ENCODE assay signal across 23 cellular contexts in the genomic region with DNA sequence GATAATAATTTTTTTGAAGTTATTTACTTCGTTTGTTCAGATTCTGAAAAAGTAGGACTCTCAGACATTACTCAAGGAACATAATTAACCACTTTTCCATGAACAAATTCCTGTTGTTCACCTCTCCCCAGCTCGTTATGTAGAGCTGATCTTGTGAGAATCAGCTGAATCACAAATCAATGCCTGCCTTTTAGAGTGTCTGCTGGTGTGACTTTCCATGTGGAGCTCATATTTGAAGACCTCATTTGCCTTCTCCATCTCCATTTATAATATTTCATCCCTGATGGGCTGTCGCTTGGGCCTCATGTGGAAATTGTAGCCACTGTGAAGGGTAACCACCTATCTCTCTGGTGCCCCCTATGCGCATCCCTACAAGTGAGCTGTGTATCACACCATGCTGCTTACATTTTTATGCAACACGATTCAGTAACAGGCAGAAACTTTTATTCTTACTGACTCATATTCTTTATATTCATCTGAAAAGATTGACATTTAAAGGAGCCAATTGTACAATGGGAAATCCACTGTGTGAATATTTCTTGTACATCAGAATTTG.
DNase-seq lines count a peak whose midpoint lies in the region; TF ChIP-seq lines count a peak whose summit lies in the region.
"Had no signal": no experiment of that assay in that cellular context is flagged by ENCODE, and none has a peak within 500 bp of the region (broad histone marks: within the 10 kb centered on the region; RNA-seq: fewer than 3 reads in every experiment).

No MANE protein-coding gene starts in this region.

- peak; percentile 30; the same call in 1 of the 2 replicates for TF ChIP-seq CTCF in AG04450 (IDR thresholded peaks at IDR 0.05; ENCODE audit: low read depth, low read length)
- TF ChIP-seq CTCF in endodermal cell (conservative IDR thresholded peaks at IDR 0.05) = peak; percentile 59
- no peak for TF ChIP-seq CTCF in MM.1S (IDR thresholded peaks at IDR 0.05; ENCODE audit: low read length)

- no peak overlapping the region for H3K4me3 Mint-ChIP-seq in endodermal cell
- H3K4me3 Mint-ChIP-seq: activated CD4-positive, alpha-beta memory T cell treated with anti-CD3 and anti-CD28 coated beads for 36 hours; activated naive CD4-positive, alpha-beta T cell treated with anti-CD3 and anti-CD28 coated beads for 36 hours; stimulated activated memory B cell treated with anti-CD40 and anti-IgM and Interleukin-4, amounts not matched to agents 10 μg/mL and 1 μg/mL and 100 μg/mL, for 72 hours; T-helper 1 cell treated with Interleukin-12 subunit alpha and Interleukin-12 subunit beta and Interleukin-4 antibody, amounts not matched to agents 30 μg/mL and 1 μg/mL, for 36 hours had no signal

- POLR2A ChIA-PET in AG04450 (lab: Yijun Ruan, JAX) = no interaction called here

- WGBS in endodermal cell (ENCODE audit: insufficient coverage in 1 of 2, insufficient read length in 1 of 2), 2 experiments = 87 to 89% methylated on average over 3 to 5 of the region's 5 CpGs

- no peaks in the 10 kb centered on the region for H3K9me2 ChIP-seq in MM.1S (replicated peaks; ENCODE audit: insufficient read depth, low read length)

- H3K4me1 ChIP-seq in endodermal cell (ENCODE audit: control insufficient read depth, insufficient read depth, low read length) (no peaks in the 10 kb centered on the region), MM.1S (ENCODE audit: low read length) (no peaks in the 10 kb centered on the region)

- no peak overlapping the region for H3K4me2 ChIP-seq in MM.1S (ENCODE audit: low read depth, low read length)
- H3K4me2 ChIP-seq: hepatocyte had no signal

- no peak overlapping the region for H2AFZ ChIP-seq in MM.1S (ENCODE audit: low read length)
- H2AFZ ChIP-seq: hepatocyte had no signal

- no peak overlapping the region for H3K27ac Mint-ChIP-seq in endodermal cell
- H3K27ac Mint-ChIP-seq: activated CD4-positive, alpha-beta memory T cell treated with anti-CD3 and anti-CD28 coated beads for 36 hours; activated naive CD4-positive, alpha-beta T cell treated with anti-CD3 and anti-CD28 coated beads for 36 hours; stimulated activated memory B cell treated with anti-CD40 and anti-IgM and Interleukin-4, amounts not matched to agents 10 μg/mL and 1 μg/mL and 100 μg/mL, for 72 hours; T-helper 1 cell treated with Interleukin-12 subunit alpha and Interleukin-12 subunit beta and Interleukin-4 antibody, amounts not matched to agents 30 μg/mL and 1 μg/mL, for 36 hours had no signal

- H3K27ac ChIP-seq in AG04450 (ENCODE audit: low read depth, low read length) (no peak overlapping the region), endodermal cell (ENCODE audit: low read depth, low read length) (no peak overlapping the region), MM.1S (ENCODE audit: low read length) (no peak overlapping the region)
- H3K27ac ChIP-seq: hepatocyte, thyroid gland, VCaP had no signal

- H3F3A ChIP-seq in MM.1S (ENCODE audit: insufficient read depth, low read length) = no peaks in the 10 kb centered on the region

- H3K79me2 ChIP-seq in MM.1S (ENCODE audit: low read length) = no peaks in the 10 kb centered on the region
- H3K79me2 ChIP-seq: hepatocyte had no signal

- no peaks in the 10 kb centered on the region for H3K9me3 Mint-ChIP-seq in endodermal cell
- H3K9me3 Mint-ChIP-seq: activated CD4-positive, alpha-beta memory T cell treated with anti-CD3 and anti-CD28 coated beads for 36 hours; activated naive CD4-positive, alpha-beta T cell treated with anti-CD3 and anti-CD28 coated beads for 36 hours; stimulated activated memory B cell treated with anti-CD40 and anti-IgM and Interleukin-4, amounts not matched to agents 10 μg/mL and 1 μg/mL and 100 μg/mL, for 72 hours; T-helper 1 cell treated with Interleukin-12 subunit alpha and Interleukin-12 subunit beta and Interleukin-4 antibody, amounts not matched to agents 30 μg/mL and 1 μg/mL, for 36 hours had no signal

- H3K4me3 ChIP-seq in AG04450 (ENCODE audit: low read depth, low read length) = no peak overlapping the region
- H3K4me3 ChIP-seq in H7 (ENCODE audit: insufficient read depth, low read depth, low read length) = no peak overlapping the region
- H3K4me3 ChIP-seq in endodermal cell (ENCODE audit: low read length) = no peak overlapping the region
- H3K4me3 ChIP-seq in MM.1S (ENCODE audit: low read length) = no peak overlapping the region
- H3K4me3 ChIP-seq: hepatocyte, thyroid gland had no signal

- CTCF ChIA-PET in AG04450 (lab: Charles Lee) = interaction anchor here (0.6 kb wide), 1 partner anchor 232 kb away, joined by 4 read pairs; no protein-coding TSS in a partner anchor

- H3K36me3 ChIP-seq in H7 (replicated peaks; ENCODE audit: control insufficient read depth, insufficient read depth, low read length) (no peaks in the 10 kb centered on the region), endodermal cell (ENCODE audit: control insufficient read depth, insufficient read depth, low read length) (no peaks in the 10 kb centered on the region), MM.1S (replicated peaks; ENCODE audit: insufficient read depth, low read length) (no peaks in the 10 kb centered on the region)
- H3K36me3 ChIP-seq: thyroid gland had no signal

- H3K9ac ChIP-seq in endodermal cell (ENCODE audit: extremely low read depth, low read length, poor library complexity, severe bottlenecking) (no peak overlapping the region), MM.1S (ENCODE audit: low read length) (no peak overlapping the region)

- H3K9me3 ChIP-seq in AG04450 (ENCODE audit: control insufficient read depth, insufficient read depth, low read length) = no peaks in the 10 kb centered on the region
- no peaks in the 10 kb centered on the region for H3K9me3 ChIP-seq in endodermal cell (ENCODE audit: control insufficient read depth, low read length)
- no peaks in the 10 kb centered on the region for H3K9me3 ChIP-seq in MM.1S (replicated peaks; ENCODE audit: insufficient read depth, low read length)
- H3K9me3 ChIP-seq: thyroid gland had no signal

- H4K20me1 ChIP-seq in MM.1S (ENCODE audit: insufficient read depth, low read length) = no peaks in the 10 kb centered on the region

- H3K4me1 Mint-ChIP-seq in endodermal cell = no peaks in the 10 kb centered on the region
- H3K4me1 Mint-ChIP-seq: stimulated activated memory B cell treated with anti-CD40 and anti-IgM and Interleukin-4, amounts not matched to agents 10 μg/mL and 1 μg/mL and 100 μg/mL, for 72 hours had no signal

- H3K27me3 ChIP-seq in AG04450 (ENCODE audit: control insufficient read depth, insufficient read depth, low read length) (no peaks in the 10 kb centered on the region), H7 (ENCODE audit: control insufficient read depth, insufficient read depth, low read length) (no peaks in the 10 kb centered on the region), endodermal cell (ENCODE audit: control insufficient read depth, insufficient read depth, low read length, poor library complexity, severe bottlenecking) (no peaks in the 10 kb centered on the region), MM.1S (replicated peaks; ENCODE audit: insufficient read depth, low read length) (no peaks in the 10 kb centered on the region)
- H3K27me3 ChIP-seq: hepatocyte, thyroid gland had no signal

- no peaks in the 10 kb centered on the region for H3K27me3 Mint-ChIP-seq in endodermal cell (ENCODE audit: insufficient read depth)
- H3K27me3 Mint-ChIP-seq: activated CD4-positive, alpha-beta memory T cell treated with anti-CD3 and anti-CD28 coated beads for 36 hours; stimulated activated memory B cell treated with anti-CD40 and anti-IgM and Interleukin-4, amounts not matched to agents 10 μg/mL and 1 μg/mL and 100 μg/mL, for 72 hours had no signal

- no peaks in the 10 kb centered on the region for H3K36me3 Mint-ChIP-seq in endodermal cell (ENCODE audit: low read depth)
- H3K36me3 Mint-ChIP-seq: activated CD4-positive, alpha-beta memory T cell treated with anti-CD3 and anti-CD28 coated beads for 36 hours; stimulated activated memory B cell treated with anti-CD40 and anti-IgM and Interleukin-4, amounts not matched to agents 10 μg/mL and 1 μg/mL and 100 μg/mL, for 72 hours had no signal

- no peak for DNase-seq in AG04450 (ENCODE audit: low read depth, low spot score)
- peak; percentile 13 for DNase-seq in H7
- DNase-seq in RPMI7951 (ENCODE audit: low read depth) = peak; percentile 21
- no peak for DNase-seq in endodermal cell
- no peak for DNase-seq in AML-193 (lab: John Stamatoyannopoulos, UW)
- no peak for DNase-seq in MM.1S
- DNase-seq in SIG-M5 (lab: John Stamatoyannopoulos, UW) = no peak
- no peak for DNase-seq in OCI-M2 (lab: John Stamatoyannopoulos, UW; ENCODE audit: unreplicated experiment)
- DNase-seq: activated CD4-positive, alpha-beta memory T cell treated with anti-CD3 and anti-CD28 coated beads for 36 hours; activated naive CD4-positive, alpha-beta T cell treated with anti-CD3 and anti-CD28 coated beads for 36 hours; activated T-cell treated with anti-CD3 and anti-CD28 coated beads, Interleukin-2, amount 50 U/mL, for 1 hour; aorta; cerebellar nuclear complex; COR-L47; islet precursor cell; NCI-H146; NCI-H345; Right ventricle myocardium superior; thyroid gland had no signal

Comparison
In these comparisons a context has a peak if more than half of its experiments do, and no peak if none do; other contexts are left out.
1. DNase-seq: peak in H7 (single experiment) and RPMI7951 (single experiment); none in AG04450 (single experiment), endodermal cell (single experiment), AML-193 (0 of 2), MM.1S (single experiment), SIG-M5 (single experiment) and OCI-M2 (single experiment).